Comparison of ENCODE assay signal across 13 cellular contexts in genomic region chr2:10531874-10532273, GRCh38.
DNase-seq lines count a peak whose midpoint lies in the region; ATAC-seq and TF ChIP-seq lines count a peak whose summit lies in the region.
"Had no signal": no experiment of that assay in that cellular context is flagged by ENCODE, and none has a peak within 500 bp of the region (broad histone marks: within the 10 kb centered on the region; RNA-seq: fewer than 3 reads in every experiment).

No MANE protein-coding gene starts in this region.

- no peaks in the 10 kb centered on the region for H3K9me3 ChIP-seq in HAP-1

- DNase-seq in NCI-H524 (lab: John Stamatoyannopoulos, UW) = peak; percentile 10 to 29
- DNase-seq in NCI-H524 treated with DMSO at 0.1 percent for 48 hours (lab: John Stamatoyannopoulos, UW) = no peak
- peak; percentile 21 for DNase-seq in H7
- peak; percentile 5 for DNase-seq in NCI-H69 (lab: John Stamatoyannopoulos, UW)
- peak; percentile 37 for DNase-seq in islet precursor cell
- no peak for DNase-seq in HAP-1 (ENCODE audit: low spot score in 2 of 2)
- no peak for DNase-seq in WTC11 (ENCODE audit: low spot score)
- DNase-seq in activated gamma-delta T cell treated with Interleukin-2 at 50 U/mL for 16 hours = no peak
- DNase-seq: C1 segment of cervical spinal cord, DMS153, HFFc6, NCI-H1930, NCI-H345 had no signal

- in situ Hi-C loops in HAP-1 (cut with MboI; ENCODE audit: low sequenced_read_pairs) = no loop called here

- POLR2A ChIA-PET in WTC11 (lab: Charles Lee) = interaction anchor here (0.5 kb wide), 1 partner anchor 129 kb away, joined by 4 read pairs; no protein-coding TSS in a partner anchor

- no peaks in the 10 kb centered on the region for H3K4me1 Mint-ChIP-seq in WTC11

- ATAC-seq in WTC11 = no peak

- no peaks in the 10 kb centered on the region for H3K36me3 ChIP-seq in H7 (replicated peaks; ENCODE audit: control insufficient read depth, insufficient read depth, low read length)
- H3K36me3 ChIP-seq in HAP-1 (replicated peaks) = no peaks in the 10 kb centered on the region

- H3K36me3 Mint-ChIP-seq in WTC11 = no peaks in the 10 kb centered on the region

- H3K4me3 ChIP-seq in H7 (ENCODE audit: insufficient read depth, low read depth, low read length) = no peak overlapping the region
- no peak overlapping the region for H3K4me3 ChIP-seq in HAP-1

- no peaks in the 10 kb centered on the region for H3K27me3 Mint-ChIP-seq in WTC11 (ENCODE audit: low read depth)

- H3K9me3 Mint-ChIP-seq in WTC11 = no peaks in the 10 kb centered on the region
- H3K9me3 Mint-ChIP-seq: HFFc6 had no signal

- CTCF ChIA-PET in WTC11 (lab: Charles Lee) = interaction anchor here (0.7 to 2.3 kb wide), 2 partner anchors 12 to 424 kb away, joined by 3 to 11 read pairs; no protein-coding TSS in a partner anchor

- no peaks in the 10 kb centered on the region for H3K4me1 ChIP-seq in HAP-1

- H3K27me3 ChIP-seq in H7 (ENCODE audit: control insufficient read depth, insufficient read depth, low read length) (no peaks in the 10 kb centered on the region), HAP-1 (ENCODE audit: low read depth) (no peaks in the 10 kb centered on the region)

- no peak for TF ChIP-seq CTCF in WTC11 (IDR thresholded peaks at IDR 0.05)

- H3K4me3 Mint-ChIP-seq in WTC11 = no peak overlapping the region
- H3K4me3 Mint-ChIP-seq: HFFc6 had no signal

- H3K27ac Mint-ChIP-seq in WTC11 = no peak overlapping the region
- H3K27ac Mint-ChIP-seq: HFFc6 had no signal

TF ChIP-seq in WTC11, 78 proteins besides CTCF, POLR2A, EP300 and RAD21:
- TF ChIP-seq, protein P1, sequence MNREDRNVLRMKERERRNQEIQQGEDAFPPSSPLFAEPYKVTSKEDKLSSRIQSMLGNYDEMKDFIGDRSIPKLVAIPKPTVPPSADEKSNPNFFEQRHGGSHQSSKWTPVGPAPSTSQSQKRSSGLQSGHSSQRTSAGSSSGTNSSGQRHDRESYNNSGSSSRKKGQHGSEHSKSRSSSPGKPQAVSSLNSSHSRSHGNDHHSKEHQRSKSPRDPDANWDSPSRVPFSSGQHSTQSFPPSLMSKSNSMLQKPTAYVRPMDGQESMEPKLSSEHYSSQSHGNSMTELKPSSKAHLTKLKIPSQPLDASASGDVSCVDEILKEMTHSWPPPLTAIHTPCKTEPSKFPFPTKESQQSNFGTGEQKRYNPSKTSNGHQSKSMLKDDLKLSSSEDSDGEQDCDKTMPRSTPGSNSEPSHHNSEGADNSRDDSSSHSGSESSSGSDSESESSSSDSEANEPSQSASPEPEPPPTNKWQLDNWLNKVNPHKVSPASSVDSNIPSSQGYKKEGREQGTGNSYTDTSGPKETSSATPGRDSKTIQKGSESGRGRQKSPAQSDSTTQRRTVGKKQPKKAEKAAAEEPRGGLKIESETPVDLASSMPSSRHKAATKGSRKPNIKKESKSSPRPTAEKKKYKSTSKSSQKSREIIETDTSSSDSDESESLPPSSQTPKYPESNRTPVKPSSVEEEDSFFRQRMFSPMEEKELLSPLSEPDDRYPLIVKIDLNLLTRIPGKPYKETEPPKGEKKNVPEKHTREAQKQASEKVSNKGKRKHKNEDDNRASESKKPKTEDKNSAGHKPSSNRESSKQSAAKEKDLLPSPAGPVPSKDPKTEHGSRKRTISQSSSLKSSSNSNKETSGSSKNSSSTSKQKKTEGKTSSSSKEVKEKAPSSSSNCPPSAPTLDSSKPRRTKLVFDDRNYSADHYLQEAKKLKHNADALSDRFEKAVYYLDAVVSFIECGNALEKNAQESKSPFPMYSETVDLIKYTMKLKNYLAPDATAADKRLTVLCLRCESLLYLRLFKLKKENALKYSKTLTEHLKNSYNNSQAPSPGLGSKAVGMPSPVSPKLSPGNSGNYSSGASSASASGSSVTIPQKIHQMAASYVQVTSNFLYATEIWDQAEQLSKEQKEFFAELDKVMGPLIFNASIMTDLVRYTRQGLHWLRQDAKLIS (CRISPR knock-in tag; IDR thresholded peaks at IDR 0.05; ENCODE audit: borderline replicate concordance) = no peak
- no peak for TF ChIP-seq GRHL2 (CRISPR knock-in tag; IDR thresholded peaks at IDR 0.05; ENCODE audit: insufficient replicate concordance, severe bottlenecking)
- TF ChIP-seq SOX15 (CRISPR knock-in tag; IDR thresholded peaks at IDR 0.05) = no peak
- TF ChIP-seq, protein P2, sequence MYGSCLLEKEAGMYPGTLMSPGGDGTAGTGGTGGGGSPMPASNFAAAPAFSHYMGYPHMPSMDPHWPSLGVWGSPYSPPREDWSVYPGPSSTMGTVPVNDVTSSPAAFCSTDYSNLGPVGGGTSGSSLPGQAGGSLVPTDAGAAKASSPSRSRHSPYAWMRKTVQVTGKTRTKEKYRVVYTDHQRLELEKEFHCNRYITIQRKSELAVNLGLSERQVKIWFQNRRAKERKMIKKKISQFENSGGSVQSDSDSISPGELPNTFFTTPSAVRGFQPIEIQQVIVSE (CRISPR knock-in tag; IDR thresholded peaks at IDR 0.05; ENCODE audit: borderline replicate concordance) = no peak
- no peak for TF ChIP-seq SMAD3 (CRISPR knock-in tag; IDR thresholded peaks at IDR 0.05; ENCODE audit: borderline replicate concordance)
- TF ChIP-seq ZNF121 (CRISPR knock-in tag; IDR thresholded peaks at IDR 0.05) = no peak
- TF ChIP-seq SP1 (CRISPR knock-in tag; conservative IDR thresholded peaks at IDR 0.05) = no peak
- TF ChIP-seq, protein P3, sequence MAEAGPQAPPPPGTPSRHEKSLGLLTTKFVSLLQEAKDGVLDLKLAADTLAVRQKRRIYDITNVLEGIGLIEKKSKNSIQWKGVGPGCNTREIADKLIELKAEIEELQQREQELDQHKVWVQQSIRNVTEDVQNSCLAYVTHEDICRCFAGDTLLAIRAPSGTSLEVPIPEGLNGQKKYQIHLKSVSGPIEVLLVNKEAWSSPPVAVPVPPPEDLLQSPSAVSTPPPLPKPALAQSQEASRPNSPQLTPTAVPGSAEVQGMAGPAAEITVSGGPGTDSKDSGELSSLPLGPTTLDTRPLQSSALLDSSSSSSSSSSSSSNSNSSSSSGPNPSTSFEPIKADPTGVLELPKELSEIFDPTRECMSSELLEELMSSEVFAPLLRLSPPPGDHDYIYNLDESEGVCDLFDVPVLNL (CRISPR knock-in tag; IDR thresholded peaks at IDR 0.05; ENCODE audit: borderline replicate concordance, low read depth) = no peak
- no peak for TF ChIP-seq ERG (CRISPR knock-in tag; IDR thresholded peaks at IDR 0.05)
- no peak for TF ChIP-seq KAT7 (CRISPR knock-in tag; IDR thresholded peaks at IDR 0.05; ENCODE audit: borderline replicate concordance)
- no peak for TF ChIP-seq ZNF317 (CRISPR knock-in tag; IDR thresholded peaks at IDR 0.05; ENCODE audit: borderline replicate concordance, low read depth)
- no peak for TF ChIP-seq CBFB (CRISPR knock-in tag; IDR thresholded peaks at IDR 0.05; ENCODE audit: low read depth)

Comparison
In these comparisons a context has a peak if more than half of its experiments do, and no peak if none do; other contexts are left out.
1. DNase-seq: peak in NCI-H524 (2 of 2), H7 (single experiment), NCI-H69 (single experiment) and islet precursor cell (single experiment); none in NCI-H524 treated with DMSO at 0.1 percent for 48 hours (single experiment), HAP-1 (0 of 2), WTC11 (single experiment) and activated gamma-delta T cell treated with Interleukin-2 at 50 U/mL for 16 hours (single experiment).